Comparison of ENCODE assay signal across 14 cellular contexts in genomic region chr3:152331975-152332374, GRCh38.
A peak's percentile ranks its signal among the peaks of the same experiment; 100 is the strongest.
DNase-seq lines count a peak whose midpoint lies in the region; ATAC-seq, FAIRE-seq and TF ChIP-seq lines count a peak whose summit lies in the region.
"Had no signal": no experiment of that assay in that cellular context is flagged by ENCODE, and none has a peak within 500 bp of the region (broad histone marks: within the 10 kb centered on the region; RNA-seq: fewer than 3 reads in every experiment).

No MANE protein-coding gene starts in this region.

- CTCF ChIA-PET in K562 (lab: Yijun Ruan, JAX; ENCODE audit: low intra/inter-chr PET ratio) = interaction anchor here (0.8 kb wide), 1 partner anchor 14 kb away, joined by 3 read pairs; no protein-coding TSS in a partner anchor

- DNase-seq in CD14-positive monocyte (ENCODE audit: low spot score) = no peak
- peak; percentile 51 for DNase-seq in HCEC 1CT
- DNase-seq in K562 (ENCODE audit: extremely low read depth in 1 of 4, low spot score in 3 of 4) = no peak
- DNase-seq in cerebellar nuclear complex (lab: John Stamatoyannopoulos, UW) = no peak
- no peak for DNase-seq in foreskin keratinocyte
- DNase-seq in glutamatergic neuron = no peak
- DNase-seq: activated CD4-positive, CD25-positive, alpha-beta regulatory T cell; activated gamma-delta T cell; dermis blood vessel endothelial cell; midbrain; NCI-H2227 treated with DMSO at 0.1 percent for 48 hours; retina had no signal

- no peak for ATAC-seq in K562
- ATAC-seq in GM19463 (IDR thresholded peaks at IDR 0.05; ENCODE audit: unreplicated experiment) = no peak
- ATAC-seq in foreskin keratinocyte = no peak

- H3K9ac ChIP-seq in K562 (ENCODE audit: insufficient read depth in 1 of 2, low read depth in 2 of 2, low read length in 2 of 2) = 0 out of 4 replicates have a peak overlapping the region, but pooled peaks of 1 of the 2 experiments have one; percentile 8

- no peak for FAIRE-seq in K562 (lab: Jason Lieb, UNC)

- TF ChIP-seq RAD21 in K562 (CRISPR knock-in tag; conservative IDR thresholded peaks at IDR 0.05 in 1 of 2, IDR thresholded peaks at IDR 0.05 in 1 of 2) = no peak

- H4K20me1 ChIP-seq in K562 (replicated peaks; ENCODE audit: control insufficient read depth, insufficient read depth, low read length) = peaks cover 8% of the 10 kb centered on the region; the same call in 1 of the 2 replicates

- H3K4me3 Mint-ChIP-seq in CD14-positive monocyte (no peak overlapping the region), glutamatergic neuron (ENCODE audit: unreplicated experiment) (no peak overlapping the region)

- no peak for TF ChIP-seq EP300 in K562 (IDR thresholded peaks at IDR 0.05; ENCODE audit: low read length)

- no peak overlapping the region for H3K4me2 ChIP-seq in K562 (ENCODE audit: insufficient read depth, low read length)

- no peaks in the 10 kb centered on the region for H3K9me1 ChIP-seq in K562 (ENCODE audit: control insufficient read depth, insufficient read depth, low read length)

- H3K36me3 ChIP-seq in K562 (ENCODE audit: control insufficient read depth, insufficient read depth, low read length) = peaks cover 70% of the 10 kb centered on the region
- H3K36me3 ChIP-seq in neutrophil = no peaks in the 10 kb centered on the region

- no peak overlapping the region for H2AFZ ChIP-seq in K562 (ENCODE audit: low read depth, low read length)

- H3K36me3 Mint-ChIP-seq in CD14-positive monocyte (peaks cover 10 to 20% of the 10 kb centered on the region in 2 donors), glutamatergic neuron (ENCODE audit: unreplicated experiment) (no peaks in the 10 kb centered on the region)

- no peak for TF ChIP-seq POLR2A in K562 (conservative IDR thresholded peaks at IDR 0.05)

- no TSS peak for BruUV-seq in K562 (replicated peaks; lab: Mats Ljungman, UMichigan)

- H3K27ac ChIP-seq in K562 (ENCODE audit: extremely low read depth, low read depth, low read length) = peak overlapping the region; percentile 83; the same call in 2 of the 3 replicates
- H3K27ac ChIP-seq in neutrophil = peak overlapping the region; percentile 53
- no peak overlapping the region for H3K27ac ChIP-seq in foreskin keratinocyte

- H3K9me3 Mint-ChIP-seq in CD14-positive monocyte (peaks cover 0 to 3% (median 0%) of the 10 kb centered on the region in 7 donors), glutamatergic neuron (ENCODE audit: unreplicated experiment) (peaks cover 2% of the 10 kb centered on the region)

- POLR2A ChIA-PET in K562 (lab: Yijun Ruan, JAX) = interaction anchor here (1.2 to 1.8 kb wide), 2 partner anchors 8 to 14 kb away, joined by 3 to 5 read pairs; no protein-coding TSS in a partner anchor

- H3K27me3 ChIP-seq in K562 (ENCODE audit: control insufficient read depth in 2 of 2, insufficient read depth in 2 of 2, low read length in 2 of 2) = no peaks in the 10 kb centered on the region
- no peaks in the 10 kb centered on the region for H3K27me3 ChIP-seq in neutrophil
- no peaks in the 10 kb centered on the region for H3K27me3 ChIP-seq in foreskin keratinocyte

- H3K4me3 ChIP-seq in K562 (no peak overlapping the region), neutrophil (ENCODE audit: low read depth in 1 of 2, low read length in 1 of 2) (no peak overlapping the region)

- H3K27me3 Mint-ChIP-seq in CD14-positive monocyte (ENCODE audit: low read depth in 3 of 3) (no peaks in the 10 kb centered on the region), glutamatergic neuron (ENCODE audit: unreplicated experiment) (no peaks in the 10 kb centered on the region)

- peaks cover 19 to 26% of the 10 kb centered on the region in 2 experiments for H3K4me1 ChIP-seq in K562 (replicated peaks in 1 of 2; ENCODE audit: control insufficient read depth in 2 of 2, insufficient read depth in 2 of 2, low read length in 2 of 2)
- peaks cover 15 to 36% of the 10 kb centered on the region in 2 experiments for H3K4me1 ChIP-seq in neutrophil (ENCODE audit: control insufficient read depth in 1 of 2, insufficient read depth in 1 of 2, low read depth in 1 of 2, low read length in 1 of 2)
- H3K4me1 ChIP-seq in foreskin keratinocyte = peaks cover 39% of the 10 kb centered on the region

- peaks cover 71% of the 10 kb centered on the region for H3K4me1 Mint-ChIP-seq in CD14-positive monocyte
- peaks cover 4% of the 10 kb centered on the region for H3K4me1 Mint-ChIP-seq in glutamatergic neuron (ENCODE audit: low read depth, unreplicated experiment)

- intact Hi-C loops in CD14-positive monocyte (cut with micrococcal nuclease) (no loop called here), K562 (cut with micrococcal nuclease) (no loop called here)

- TF ChIP-seq CTCF in CD14-positive monocyte (IDR thresholded peaks at IDR 0.05) (no peak), K562 (IDR thresholded peaks at IDR 0.05 in 2 of 3, conservative IDR thresholded peaks at IDR 0.05 in 1 of 3; ENCODE audit: insufficient read depth in 2 of 3, low read depth in 1 of 3, low read length in 3 of 3) (no peak), neutrophil (IDR thresholded peaks at IDR 0.05) (no peak), foreskin keratinocyte (conservative IDR thresholded peaks at IDR 0.05) (no peak), glutamatergic neuron (IDR thresholded peaks at IDR 0.05; ENCODE audit: partially characterized antibody, unreplicated experiment) (no peak)

- in situ Hi-C loops in K562 (cut with MboI) = no loop called here

- H3K9me3 ChIP-seq in K562 (replicated peaks; ENCODE audit: control insufficient read depth, insufficient read depth, low read depth, low read length) (no peaks in the 10 kb centered on the region), neutrophil (no peaks in the 10 kb centered on the region)

- H3K27ac Mint-ChIP-seq in CD14-positive monocyte (peak overlapping the region in 6 of 7 donors; percentile 53 to 93 (median 71)), glutamatergic neuron (ENCODE audit: unreplicated experiment) (no peak overlapping the region)

- 56% methylated on average over 3 of the region's 3 CpGs for WGBS in K562 (ENCODE audit: insufficient coverage, low coverage, missing lambda C conversion rate)

- H3K79me2 ChIP-seq in K562 (ENCODE audit: control insufficient read depth, insufficient read depth, low read length) = peaks cover 99% of the 10 kb centered on the region

TF ChIP-seq in K562, 482 proteins besides CTCF, POLR2A, EP300 and RAD21 (continues in another document):
- TF ChIP-seq ADNP (tag; IDR thresholded peaks at IDR 0.05) (no peak), STAT5A (IDR thresholded peaks at IDR 0.05; ENCODE audit: borderline replicate concordance, low read length) (no peak), ZNF239 (CRISPR knock-in tag; IDR thresholded peaks at IDR 0.05) (no peak), NFXL1 (CRISPR knock-in tag; IDR thresholded peaks at IDR 0.05) (no peak), ZNF592 (IDR thresholded peaks at IDR 0.05) (peak; percentile 37; the same call in 1 of the 2 replicates), FOXA3 (CRISPR knock-in tag; conservative IDR thresholded peaks at IDR 0.05 in 1 of 2, IDR thresholded peaks at IDR 0.05 in 1 of 2) (peak in 1 of 2 experiments; percentile 60; a peak in 1 of 4 replicates), TFE3 (CRISPR knock-in tag; IDR thresholded peaks at IDR 0.05) (peak; percentile 30; the same call in 1 of the 2 replicates)
